Comparison of ENCODE assay signal across 1 cellular context in the genomic region with DNA sequence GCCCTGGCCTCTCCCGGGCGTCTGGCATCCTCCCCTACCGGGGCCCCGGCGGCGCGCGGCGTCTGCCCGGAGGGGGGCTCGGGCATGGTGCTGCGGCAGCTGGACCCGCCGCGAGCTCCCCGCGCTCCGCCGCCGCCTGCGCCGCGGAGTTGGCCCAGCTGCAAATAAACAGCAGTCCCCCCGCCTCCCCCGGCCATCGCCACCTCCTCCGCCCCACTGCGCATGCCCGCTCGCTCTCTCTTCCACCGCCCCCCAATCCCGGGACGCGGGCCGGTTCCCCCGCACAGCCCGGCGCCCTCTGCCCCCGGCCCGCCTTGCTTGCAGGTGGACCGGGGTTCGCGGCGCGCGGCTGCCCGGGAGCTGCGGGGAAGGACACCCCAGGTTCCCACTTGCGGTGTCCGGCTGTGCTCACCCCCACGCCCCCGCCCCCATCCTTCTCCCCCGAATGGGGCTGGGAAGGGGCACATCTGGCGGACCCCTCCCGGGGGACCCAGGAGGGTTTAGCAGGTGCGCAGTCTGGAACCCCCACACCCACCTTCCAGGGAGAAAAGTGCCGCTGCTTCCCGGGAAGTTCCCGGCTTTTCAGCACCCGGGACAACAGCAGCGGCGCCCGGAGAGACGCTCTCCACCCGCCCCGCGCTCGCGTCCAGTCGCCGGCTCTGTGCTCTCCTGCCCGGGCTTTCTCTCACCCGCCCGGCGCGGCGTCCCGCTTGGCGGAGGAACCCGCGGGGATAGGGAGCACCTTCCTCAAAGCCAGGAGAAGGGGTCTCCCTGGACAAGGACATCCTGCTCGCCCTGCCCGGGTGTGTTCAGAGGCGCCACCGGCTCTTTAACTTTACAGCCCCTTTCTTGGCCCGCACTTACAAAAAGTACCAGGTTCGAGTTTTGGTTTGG.
TF ChIP-seq lines count a peak whose summit lies in the region.

A gene (minus strand): TSS at position 170 of the 894 bp plus-strand sequence. CDS start 191 bp downstream, outside the sequence.

TF ChIP-seq in H1, 55 proteins besides CTCF, POLR2A, EP300 and RAD21 (continued from another document):
- TF ChIP-seq HDAC2 (IDR thresholded peaks at IDR 0.05; ENCODE audit: borderline replicate concordance in 1 of 2, low read depth in 2 of 2, low read length in 2 of 2) (peak in 1 of 2 experiments; percentile 47; a peak in 1 of 4 replicates), FOSL1 (IDR thresholded peaks at IDR 0.05; ENCODE audit: insufficient read depth, low read depth, low read length) (no peak), TCF12 (IDR thresholded peaks at IDR 0.05; ENCODE audit: low read depth, low read length) (0 out of 2 replicates have a peak, but pooled peaks have one; percentile 49), POU5F1 (IDR thresholded peaks at IDR 0.05; ENCODE audit: low read depth, low read length) (no peak), POLR2AphosphoS5 (IDR thresholded peaks at IDR 0.05; ENCODE audit: low read depth, low read length) (no peak; the same call in 1 of the 2 replicates), ASH2L (IDR thresholded peaks at IDR 0.05; ENCODE audit: low read length) (peak; percentile 29), CEBPB (IDR thresholded peaks at IDR 0.05; ENCODE audit: low read depth, low read length) (no peak), CREB1 (IDR thresholded peaks at IDR 0.05) (no peak), RBBP5 (IDR thresholded peaks at IDR 0.05; ENCODE audit: borderline replicate concordance, low read depth, low read length) (peak; percentile 61; the same call in 1 of the 2 replicates), SP1 (IDR thresholded peaks at IDR 0.05; ENCODE audit: low read depth, low read length) (no peak), EGR1 (IDR thresholded peaks at IDR 0.05; ENCODE audit: borderline replicate concordance, low read depth, low read length) (no peak), RNF2 (IDR thresholded peaks at IDR 0.05; ENCODE audit: borderline replicate concordance, low read depth, low read length, missing control alignments, poor library complexity, severe bottlenecking) (no peak), YY1 (IDR thresholded peaks at IDR 0.05; ENCODE audit: low read depth, low read length) (no peak), EZH2 (IDR thresholded peaks at IDR 0.05; ENCODE audit: low read depth, low read length, severe bottlenecking) (no peak), SIN3A (conservative IDR thresholded peaks at IDR 0.05 in 1 of 2, IDR thresholded peaks at IDR 0.05 in 1 of 2; ENCODE audit: low read depth in 1 of 2, low read length in 2 of 2) (0 out of 4 replicates have a peak, but pooled peaks of 1 of the 2 experiments have one; percentile 21), NRF1 (IDR thresholded peaks at IDR 0.05; ENCODE audit: low read depth, low read length) (peak; percentile 30)
- TF ChIP-seq, protein P1, sequence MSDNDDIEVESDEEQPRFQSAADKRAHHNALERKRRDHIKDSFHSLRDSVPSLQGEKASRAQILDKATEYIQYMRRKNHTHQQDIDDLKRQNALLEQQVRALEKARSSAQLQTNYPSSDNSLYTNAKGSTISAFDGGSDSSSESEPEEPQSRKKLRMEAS (IDR thresholded peaks at IDR 0.05), result peak; percentile 47; the same call in 1 of the 2 replicates
- TF ChIP-seq, protein P2, sequence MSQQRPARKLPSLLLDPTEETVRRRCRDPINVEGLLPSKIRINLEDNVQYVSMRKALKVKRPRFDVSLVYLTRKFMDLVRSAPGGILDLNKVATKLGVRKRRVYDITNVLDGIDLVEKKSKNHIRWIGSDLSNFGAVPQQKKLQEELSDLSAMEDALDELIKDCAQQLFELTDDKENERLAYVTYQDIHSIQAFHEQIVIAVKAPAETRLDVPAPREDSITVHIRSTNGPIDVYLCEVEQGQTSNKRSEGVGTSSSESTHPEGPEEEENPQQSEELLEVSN (IDR thresholded peaks at IDR 0.05), result no peak
- TF ChIP-seq, protein P3, sequence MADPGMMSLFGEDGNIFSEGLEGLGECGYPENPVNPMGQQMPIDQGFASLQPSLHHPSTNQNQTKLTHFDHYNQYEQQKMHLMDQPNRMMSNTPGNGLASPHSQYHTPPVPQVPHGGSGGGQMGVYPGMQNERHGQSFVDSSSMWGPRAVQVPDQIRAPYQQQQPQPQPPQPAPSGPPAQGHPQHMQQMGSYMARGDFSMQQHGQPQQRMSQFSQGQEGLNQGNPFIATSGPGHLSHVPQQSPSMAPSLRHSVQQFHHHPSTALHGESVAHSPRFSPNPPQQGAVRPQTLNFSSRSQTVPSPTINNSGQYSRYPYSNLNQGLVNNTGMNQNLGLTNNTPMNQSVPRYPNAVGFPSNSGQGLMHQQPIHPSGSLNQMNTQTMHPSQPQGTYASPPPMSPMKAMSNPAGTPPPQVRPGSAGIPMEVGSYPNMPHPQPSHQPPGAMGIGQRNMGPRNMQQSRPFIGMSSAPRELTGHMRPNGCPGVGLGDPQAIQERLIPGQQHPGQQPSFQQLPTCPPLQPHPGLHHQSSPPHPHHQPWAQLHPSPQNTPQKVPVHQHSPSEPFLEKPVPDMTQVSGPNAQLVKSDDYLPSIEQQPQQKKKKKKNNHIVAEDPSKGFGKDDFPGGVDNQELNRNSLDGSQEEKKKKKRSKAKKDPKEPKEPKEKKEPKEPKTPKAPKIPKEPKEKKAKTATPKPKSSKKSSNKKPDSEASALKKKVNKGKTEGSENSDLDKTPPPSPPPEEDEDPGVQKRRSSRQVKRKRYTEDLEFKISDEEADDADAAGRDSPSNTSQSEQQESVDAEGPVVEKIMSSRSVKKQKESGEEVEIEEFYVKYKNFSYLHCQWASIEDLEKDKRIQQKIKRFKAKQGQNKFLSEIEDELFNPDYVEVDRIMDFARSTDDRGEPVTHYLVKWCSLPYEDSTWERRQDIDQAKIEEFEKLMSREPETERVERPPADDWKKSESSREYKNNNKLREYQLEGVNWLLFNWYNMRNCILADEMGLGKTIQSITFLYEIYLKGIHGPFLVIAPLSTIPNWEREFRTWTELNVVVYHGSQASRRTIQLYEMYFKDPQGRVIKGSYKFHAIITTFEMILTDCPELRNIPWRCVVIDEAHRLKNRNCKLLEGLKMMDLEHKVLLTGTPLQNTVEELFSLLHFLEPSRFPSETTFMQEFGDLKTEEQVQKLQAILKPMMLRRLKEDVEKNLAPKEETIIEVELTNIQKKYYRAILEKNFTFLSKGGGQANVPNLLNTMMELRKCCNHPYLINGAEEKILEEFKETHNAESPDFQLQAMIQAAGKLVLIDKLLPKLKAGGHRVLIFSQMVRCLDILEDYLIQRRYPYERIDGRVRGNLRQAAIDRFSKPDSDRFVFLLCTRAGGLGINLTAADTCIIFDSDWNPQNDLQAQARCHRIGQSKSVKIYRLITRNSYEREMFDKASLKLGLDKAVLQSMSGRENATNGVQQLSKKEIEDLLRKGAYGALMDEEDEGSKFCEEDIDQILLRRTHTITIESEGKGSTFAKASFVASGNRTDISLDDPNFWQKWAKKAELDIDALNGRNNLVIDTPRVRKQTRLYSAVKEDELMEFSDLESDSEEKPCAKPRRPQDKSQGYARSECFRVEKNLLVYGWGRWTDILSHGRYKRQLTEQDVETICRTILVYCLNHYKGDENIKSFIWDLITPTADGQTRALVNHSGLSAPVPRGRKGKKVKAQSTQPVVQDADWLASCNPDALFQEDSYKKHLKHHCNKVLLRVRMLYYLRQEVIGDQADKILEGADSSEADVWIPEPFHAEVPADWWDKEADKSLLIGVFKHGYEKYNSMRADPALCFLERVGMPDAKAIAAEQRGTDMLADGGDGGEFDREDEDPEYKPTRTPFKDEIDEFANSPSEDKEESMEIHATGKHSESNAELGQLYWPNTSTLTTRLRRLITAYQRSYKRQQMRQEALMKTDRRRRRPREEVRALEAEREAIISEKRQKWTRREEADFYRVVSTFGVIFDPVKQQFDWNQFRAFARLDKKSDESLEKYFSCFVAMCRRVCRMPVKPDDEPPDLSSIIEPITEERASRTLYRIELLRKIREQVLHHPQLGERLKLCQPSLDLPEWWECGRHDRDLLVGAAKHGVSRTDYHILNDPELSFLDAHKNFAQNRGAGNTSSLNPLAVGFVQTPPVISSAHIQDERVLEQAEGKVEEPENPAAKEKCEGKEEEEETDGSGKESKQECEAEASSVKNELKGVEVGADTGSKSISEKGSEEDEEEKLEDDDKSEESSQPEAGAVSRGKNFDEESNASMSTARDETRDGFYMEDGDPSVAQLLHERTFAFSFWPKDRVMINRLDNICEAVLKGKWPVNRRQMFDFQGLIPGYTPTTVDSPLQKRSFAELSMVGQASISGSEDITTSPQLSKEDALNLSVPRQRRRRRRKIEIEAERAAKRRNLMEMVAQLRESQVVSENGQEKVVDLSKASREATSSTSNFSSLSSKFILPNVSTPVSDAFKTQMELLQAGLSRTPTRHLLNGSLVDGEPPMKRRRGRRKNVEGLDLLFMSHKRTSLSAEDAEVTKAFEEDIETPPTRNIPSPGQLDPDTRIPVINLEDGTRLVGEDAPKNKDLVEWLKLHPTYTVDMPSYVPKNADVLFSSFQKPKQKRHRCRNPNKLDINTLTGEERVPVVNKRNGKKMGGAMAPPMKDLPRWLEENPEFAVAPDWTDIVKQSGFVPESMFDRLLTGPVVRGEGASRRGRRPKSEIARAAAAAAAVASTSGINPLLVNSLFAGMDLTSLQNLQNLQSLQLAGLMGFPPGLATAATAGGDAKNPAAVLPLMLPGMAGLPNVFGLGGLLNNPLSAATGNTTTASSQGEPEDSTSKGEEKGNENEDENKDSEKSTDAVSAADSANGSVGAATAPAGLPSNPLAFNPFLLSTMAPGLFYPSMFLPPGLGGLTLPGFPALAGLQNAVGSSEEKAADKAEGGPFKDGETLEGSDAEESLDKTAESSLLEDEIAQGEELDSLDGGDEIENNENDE (IDR thresholded peaks at IDR 0.05; ENCODE audit: insufficient replicate concordance, low read length), result no peak
